Comparison of ENCODE assay signal across 8 cellular contexts in the genomic region with DNA sequence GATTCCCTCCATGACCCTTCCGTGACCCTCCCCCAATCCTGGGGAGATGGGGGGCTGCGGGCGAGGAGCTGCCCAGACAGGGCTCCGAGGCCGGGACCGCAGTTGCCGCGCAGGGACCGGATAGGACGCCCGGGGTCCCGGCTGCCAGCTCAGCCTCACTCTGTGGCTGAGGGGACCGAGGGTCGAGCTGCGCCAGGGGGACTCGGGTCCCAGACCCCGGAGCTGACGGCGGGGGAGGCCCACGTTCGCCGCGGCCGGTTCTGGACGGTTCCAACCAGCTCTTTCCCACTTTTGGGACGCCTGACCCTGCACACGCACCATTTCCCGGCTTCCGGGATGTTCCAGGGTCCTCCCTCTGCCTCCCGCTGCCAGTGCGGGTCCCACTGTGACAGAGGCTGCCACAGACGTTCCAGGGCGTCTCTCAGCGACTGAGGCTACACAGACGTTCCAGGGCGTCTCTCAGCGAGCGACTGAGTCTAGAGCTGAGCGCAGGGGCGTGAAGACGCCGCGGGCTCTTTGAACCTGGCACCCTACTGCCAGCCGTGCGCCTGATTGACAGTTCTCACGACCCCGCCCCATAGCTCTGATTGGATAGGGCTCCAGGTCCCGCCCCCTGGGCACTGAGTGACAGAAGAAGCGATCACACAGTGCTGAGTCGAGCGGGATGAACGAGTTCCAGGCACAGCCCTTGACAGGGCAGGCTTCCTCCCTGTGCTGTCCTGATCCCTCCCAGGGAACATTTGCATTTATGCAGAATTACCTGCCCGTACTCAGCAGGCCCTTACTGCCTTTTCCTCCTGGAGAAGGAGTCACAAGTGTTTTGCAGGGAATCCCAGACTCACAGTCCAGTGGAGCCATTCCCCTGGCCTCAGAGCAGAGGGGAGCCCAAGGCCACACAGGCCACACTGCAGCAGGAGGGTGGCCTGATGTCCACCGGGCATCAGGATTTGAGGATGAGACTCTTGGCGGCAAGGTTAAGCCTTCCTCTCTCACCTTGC. TPM values are rescaled to one million over a fixed set of nuclear protein-coding genes. Genes with fewer than 3 reads are reported as not detected.
A peak's percentile ranks its signal among the peaks of the same experiment; 100 is the strongest.
DNase-seq lines count a peak whose midpoint lies in the region; ATAC-seq and TF ChIP-seq lines count a peak whose summit lies in the region.

ZNF563 (minus strand) TSS at position 472 of the 998 bp plus-strand sequence; CDS start at position 321, 151 bp downstream.

- POLR2A ChIA-PET in T-cell (lab: Charles Lee) = interaction anchor here (0.5 to 1.9 kb wide), 10 partner anchors 9 to 1204 kb away, joined by 3 to 8 read pairs (median 5); partner anchors contain the start of genes ZNF136 (in 2 of the 2), ZNF44 (in 2 of the 2) and ZNF442 (in 1 of the 2)

- H3K36me3 Mint-ChIP-seq in T-cell = no peaks in the 10 kb centered on the region
- H3K36me3 Mint-ChIP-seq in type B pancreatic cell = no peaks in the 10 kb centered on the region

- H3K27me3 Mint-ChIP-seq in T-cell = no peaks in the 10 kb centered on the region
- no peaks in the 10 kb centered on the region for H3K27me3 Mint-ChIP-seq in type B pancreatic cell

- ATAC-seq in T-cell (replicated peaks in 1 of 4) = peak; percentile 96 to 98 (median 98)
- peak; percentile 99 to 100 for ATAC-seq in left cardiac atrium

- peaks cover 39 to 42% (median 41%) of the 10 kb centered on the region in 3 donors for H3K4me1 Mint-ChIP-seq in T-cell
- H3K4me1 Mint-ChIP-seq in type B pancreatic cell (ENCODE audit: unreplicated experiment) = peaks cover 21% of the 10 kb centered on the region

- H3K4me3 Mint-ChIP-seq in T-cell (peak within 1 kb of the TSS; percentile 91 to 98 (median 96)), type B pancreatic cell (peak within 1 kb of the TSS; percentile 97)

- CTCF ChIA-PET in T-cell (lab: Charles Lee) = interaction anchor here (0.5 to 1.6 kb wide), 9 partner anchors 32 to 344 kb away, joined by 3 to 6 read pairs (median 4); partner anchors contain the start of genes ZNF136 (in 1 of the 2), ZNF20 (in 1 of the 2), ZNF442 (in 1 of the 2) and ZNF443 (in 1 of the 2)

- DNase-seq in GM04503 (ENCODE audit: low read depth) (peak; percentile 75), HCEC 1CT (peak; percentile 71), NAMALWA (ENCODE audit: low spot score) (peak; percentile 97), T-cell (peak; percentile 94 to 99 (median 98)), amniotic stem cell (lab: John Stamatoyannopoulos, UW) (peak; percentile 86), left cardiac atrium (peak; percentile 99), posterior cingulate gyrus (peak; percentile 95 to 100 (median 99)), type B pancreatic cell (ENCODE audit: extremely low spot score, unreplicated experiment) (peak; percentile 96)

- H3K9me3 Mint-ChIP-seq in T-cell = no peaks in the 10 kb centered on the region
- H3K9me3 Mint-ChIP-seq in type B pancreatic cell = no peaks in the 10 kb centered on the region

- intact Hi-C loops in left cardiac atrium (cut with DNase I) (loop anchor here in 1 of 2 donors (5.0 kb wide), 1 partner anchor 41 kb away; the partner anchor contains the start of gene ZNF44), posterior cingulate gyrus (cut with DNase I) (loop anchor here (2.0 kb wide), 3 partner anchors 31 to 67 kb away; partner anchors contain the start of genes ZNF44, ZNF442 and ZNF799)

- no peak for TF ChIP-seq CTCF in type B pancreatic cell (conservative IDR thresholded peaks at IDR 0.05)

- peak within 1 kb of the TSS; percentile 97 to 98 for H3K27ac Mint-ChIP-seq in T-cell
- H3K27ac Mint-ChIP-seq in type B pancreatic cell = peak within 1 kb of the TSS; percentile 92

RNA-seq across cellular contexts. Expression of gene ZNF563, which starts in this region (rescaled TPM):
- total RNA-seq in T-cell = 10 to 100 TPM in 3 of 5 donors, 1 to 10 TPM in 2; 2.8 to 15.6 (median 13.9) TPM
- 1 to 10 TPM; 3.8 to 6.3 TPM for total RNA-seq in left cardiac atrium
- 2.6 and 2.7 TPM in 2 replicates for total RNA-seq in type B pancreatic cell (ENCODE audit: low replicate concordance)

Comparison
In these comparisons a context has a peak if more than half of its experiments do, and no peak if none do; other contexts are left out.
1. Peak in every context shown above with its lines: DNase-seq and ATAC-seq.